ENCODE assay signal across 15 cellular contexts in genomic region chr17:55584055-55584685, GRCh38.
DNase-seq lines count a peak whose midpoint lies in the region; ATAC-seq, FAIRE-seq and TF ChIP-seq lines count a peak whose summit lies in the region.
"Had no signal": no experiment of that assay in that cellular context is flagged by ENCODE, and none has a peak within 500 bp of the region (broad histone marks: within the 10 kb centered on the region; RNA-seq: fewer than 3 reads in every experiment).

No MANE protein-coding gene starts in this region.

- no peaks in the 10 kb centered on the region for H3K36me3 ChIP-seq in gastroesophageal sphincter
- H3K36me3 ChIP-seq: adrenal gland had no signal

- H3K4me3 ChIP-seq in A549 (no peak overlapping the region), gastroesophageal sphincter (no peak overlapping the region)
- H3K4me3 ChIP-seq: adrenal gland had no signal

- DNase-seq in A549 (ENCODE audit: low read depth in 1 of 2, low spot score in 1 of 2), result peak in 1 of 2 experiments; percentile 63
- DNase-seq in M059J (ENCODE audit: low read depth), result peak; percentile 62
- DNase-seq in amniotic epithelial cell (ENCODE audit: low read depth), result peak; percentile 88
- DNase-seq in C1 segment of cervical spinal cord (lab: John Stamatoyannopoulos, UW), result no peak
- no peak for DNase-seq in Ammon's horn (ENCODE audit: low spot score)
- no peak for DNase-seq in NCI-H2171 (lab: John Stamatoyannopoulos, UW)
- no peak for DNase-seq in DMS114 treated with DMSO at 0.1 percent for 48 hours (lab: John Stamatoyannopoulos, UW; ENCODE audit: unreplicated experiment)
- DNase-seq: activated B cell treated with CpG ODN at 0.5 μM for 24 hours; hippocampal formation; NCI-H146; NCI-H748 treated with DMSO at 0.1 percent for 48 hours; posterior cingulate gyrus; stimulated activated CD8-positive, alpha-beta memory T cell treated with anti-CD3 and anti-CD28 coated beads, Interleukin-4, amount 100 ng/mL, for 48 hours had no signal

- H3K27ac ChIP-seq in A549 (peak overlapping the region; percentile 60 to 72), gastroesophageal sphincter (peak overlapping the region in 1 of 4 donors; percentile 3)

- TF ChIP-seq POLR2A in A549 (IDR thresholded peaks at IDR 0.05; ENCODE audit: low read length) (no peak), gastroesophageal sphincter (IDR thresholded peaks at IDR 0.05) (no peak)

- H3K27me3 ChIP-seq in gastroesophageal sphincter, result no peaks in the 10 kb centered on the region
- H3K27me3 ChIP-seq: adrenal gland had no signal

- 5% methylated on average over 2 of the region's 2 CpGs for WGBS in A549 (ENCODE audit: missing lambda C conversion rate)
- 35 to 44% methylated on average over 2 of the region's 2 CpGs for WGBS in gastroesophageal sphincter (ENCODE audit: low coverage in 1 of 2), 2 donors

- ATAC-seq in A549, result peak; percentile 68 to 69; a peak in 4 of 6 replicates
- ATAC-seq in gastroesophageal sphincter, result peak; percentile 57

- TF ChIP-seq EP300 in A549 (IDR thresholded peaks at IDR 0.05), result peak; percentile 39 to 55; a peak in 2 of 5 replicates
- TF ChIP-seq EP300 in gastroesophageal sphincter (IDR thresholded peaks at IDR 0.05), result no peak

- peaks cover 42% of the 10 kb centered on the region for H3K4me1 ChIP-seq in A549
- H3K4me1 ChIP-seq in gastroesophageal sphincter, result peaks cover 0 to 21% (median 4%) of the 10 kb centered on the region in 3 donors

- no peak for TF ChIP-seq CTCF in A549 (IDR thresholded peaks at IDR 0.05)
- TF ChIP-seq CTCF in gastroesophageal sphincter (IDR thresholded peaks at IDR 0.05), result no peak

- POLR2A ChIA-PET in A549 (lab: Yijun Ruan, JAX), result no interaction called here

- H3K4me2 ChIP-seq in A549, result peak overlapping the region; percentile 45

- FAIRE-seq in A549 (lab: Jason Lieb, UNC), result peak; percentile 82

- H3K9me3 ChIP-seq in A549 (no peaks in the 10 kb centered on the region), gastroesophageal sphincter (no peaks in the 10 kb centered on the region)
- H3K9me3 ChIP-seq: adrenal gland had no signal

- no peak for TF ChIP-seq RAD21 in A549 (conservative IDR thresholded peaks at IDR 0.05 in 1 of 2, IDR thresholded peaks at IDR 0.05 in 1 of 2)

- CTCF ChIA-PET in A549 (lab: Yijun Ruan, JAX), result interaction anchor here (0.9 to 1.4 kb wide), 2 partner anchors 13 to 17 kb away, joined by 3 to 7 read pairs; no protein-coding TSS in a partner anchor

TF ChIP-seq in A549, 52 proteins besides CTCF, POLR2A, EP300 and RAD21:
- TF ChIP-seq CEBPB (IDR thresholded peaks at IDR 0.05), result peak; percentile 85
- TF ChIP-seq JUN (IDR thresholded peaks at IDR 0.05), result peak; percentile 27 to 28; a peak in 1 of 5 replicates
- TF ChIP-seq CBX8 (IDR thresholded peaks at IDR 0.05), result no peak
- no peak for TF ChIP-seq HOXB13 (CRISPR knock-in tag; IDR thresholded peaks at IDR 0.05; ENCODE audit: low read depth)
- TF ChIP-seq, protein P1, sequence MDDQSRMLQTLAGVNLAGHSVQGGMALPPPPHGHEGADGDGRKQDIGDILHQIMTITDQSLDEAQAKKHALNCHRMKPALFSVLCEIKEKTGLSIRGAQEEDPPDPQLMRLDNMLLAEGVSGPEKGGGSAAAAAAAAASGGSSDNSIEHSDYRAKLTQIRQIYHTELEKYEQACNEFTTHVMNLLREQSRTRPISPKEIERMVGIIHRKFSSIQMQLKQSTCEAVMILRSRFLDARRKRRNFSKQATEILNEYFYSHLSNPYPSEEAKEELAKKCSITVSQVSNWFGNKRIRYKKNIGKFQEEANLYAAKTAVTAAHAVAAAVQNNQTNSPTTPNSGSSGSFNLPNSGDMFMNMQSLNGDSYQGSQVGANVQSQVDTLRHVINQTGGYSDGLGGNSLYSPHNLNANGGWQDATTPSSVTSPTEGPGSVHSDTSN (IDR thresholded peaks at IDR 0.05), result no peak
- TF ChIP-seq FOSL2 (IDR thresholded peaks at IDR 0.05), result peak; percentile 67; the same call in 1 of the 2 replicates
- peak; percentile 87 for TF ChIP-seq FOSL2 (CRISPR knock-in tag; IDR thresholded peaks at IDR 0.05)
- TF ChIP-seq E2F6 (IDR thresholded peaks at IDR 0.05; ENCODE audit: borderline replicate concordance, low read depth), result no peak
- no peak for TF ChIP-seq NR3C1 (IDR thresholded peaks at IDR 0.05)
- TF ChIP-seq, protein P2, sequence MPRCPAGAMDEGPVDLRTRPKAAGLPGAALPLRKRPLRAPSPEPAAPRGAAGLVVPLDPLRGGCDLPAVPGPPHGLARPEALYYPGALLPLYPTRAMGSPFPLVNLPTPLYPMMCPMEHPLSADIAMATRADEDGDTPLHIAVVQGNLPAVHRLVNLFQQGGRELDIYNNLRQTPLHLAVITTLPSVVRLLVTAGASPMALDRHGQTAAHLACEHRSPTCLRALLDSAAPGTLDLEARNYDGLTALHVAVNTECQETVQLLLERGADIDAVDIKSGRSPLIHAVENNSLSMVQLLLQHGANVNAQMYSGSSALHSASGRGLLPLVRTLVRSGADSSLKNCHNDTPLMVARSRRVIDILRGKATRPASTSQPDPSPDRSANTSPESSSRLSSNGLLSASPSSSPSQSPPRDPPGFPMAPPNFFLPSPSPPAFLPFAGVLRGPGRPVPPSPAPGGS (IDR thresholded peaks at IDR 0.05), result peak; percentile 72; the same call in 1 of the 3 replicates
- TF ChIP-seq, protein P3, sequence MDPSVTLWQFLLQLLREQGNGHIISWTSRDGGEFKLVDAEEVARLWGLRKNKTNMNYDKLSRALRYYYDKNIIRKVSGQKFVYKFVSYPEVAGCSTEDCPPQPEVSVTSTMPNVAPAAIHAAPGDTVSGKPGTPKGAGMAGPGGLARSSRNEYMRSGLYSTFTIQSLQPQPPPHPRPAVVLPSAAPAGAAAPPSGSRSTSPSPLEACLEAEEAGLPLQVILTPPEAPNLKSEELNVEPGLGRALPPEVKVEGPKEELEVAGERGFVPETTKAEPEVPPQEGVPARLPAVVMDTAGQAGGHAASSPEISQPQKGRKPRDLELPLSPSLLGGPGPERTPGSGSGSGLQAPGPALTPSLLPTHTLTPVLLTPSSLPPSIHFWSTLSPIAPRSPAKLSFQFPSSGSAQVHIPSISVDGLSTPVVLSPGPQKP (IDR thresholded peaks at IDR 0.05; ENCODE audit: low read depth, low read length), result no peak
- no peak for TF ChIP-seq FOSB (CRISPR knock-in tag; IDR thresholded peaks at IDR 0.05)
- TF ChIP-seq USF2 (IDR thresholded peaks at IDR 0.05), result no peak
- TF ChIP-seq ZNF302 (CRISPR knock-in tag; IDR thresholded peaks at IDR 0.05), result no peak
- TF ChIP-seq GATA3 (IDR thresholded peaks at IDR 0.05; ENCODE audit: borderline replicate concordance), result peak; percentile 86
- no peak for TF ChIP-seq POLR2AphosphoS2 (conservative IDR thresholded peaks at IDR 0.05; ENCODE audit: low read length)
- no peak for TF ChIP-seq MAX (IDR thresholded peaks at IDR 0.05)
- no peak for TF ChIP-seq SMC3 (IDR thresholded peaks at IDR 0.05)
- no peak; the same call in 1 of the 2 replicates for TF ChIP-seq EHMT2 (IDR thresholded peaks at IDR 0.05; ENCODE audit: low read depth)
- TF ChIP-seq KDM1A (IDR thresholded peaks at IDR 0.05; ENCODE audit: low read depth), result no peak
- no peak for TF ChIP-seq ZSCAN20 (CRISPR knock-in tag; IDR thresholded peaks at IDR 0.05)
- TF ChIP-seq CHD2 (IDR thresholded peaks at IDR 0.05; ENCODE audit: low read length, partially characterized antibody), result no peak
- TF ChIP-seq PHF8 (IDR thresholded peaks at IDR 0.05; ENCODE audit: borderline replicate concordance, low read depth), result no peak
- peak; percentile 64; the same call in 1 of the 2 replicates for TF ChIP-seq HES2 (IDR thresholded peaks at IDR 0.05)
- TF ChIP-seq CHD4 (IDR thresholded peaks at IDR 0.05; ENCODE audit: borderline replicate concordance), result no peak
- TF ChIP-seq, protein P4, sequence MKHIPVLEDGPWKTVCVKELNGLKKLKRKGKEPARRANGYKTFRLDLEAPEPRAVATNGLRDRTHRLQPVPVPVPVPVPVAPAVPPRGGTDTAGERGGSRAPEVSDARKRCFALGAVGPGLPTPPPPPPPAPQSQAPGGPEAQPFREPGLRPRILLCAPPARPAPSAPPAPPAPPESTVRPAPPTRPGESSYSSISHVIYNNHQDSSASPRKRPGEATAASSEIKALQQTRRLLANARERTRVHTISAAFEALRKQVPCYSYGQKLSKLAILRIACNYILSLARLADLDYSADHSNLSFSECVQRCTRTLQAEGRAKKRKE (CRISPR knock-in tag; IDR thresholded peaks at IDR 0.05; ENCODE audit: low read depth), result no peak
- TF ChIP-seq JUNB (IDR thresholded peaks at IDR 0.05), result peak; percentile 79
- no peak for TF ChIP-seq HDAC2 (IDR thresholded peaks at IDR 0.05)

Comparison
In these comparisons a context has a peak if more than half of its experiments do, and no peak if none do; other contexts are left out.
1. DNase-seq: peak in M059J (single experiment) and amniotic epithelial cell (single experiment); none in C1 segment of cervical spinal cord (0 of 14), Ammon's horn (single experiment), NCI-H2171 (single experiment) and DMS114 treated with DMSO at 0.1 percent for 48 hours (single experiment).